In genomic region chr12:80032967-80033366, GRCh38 we compare ENCODE assay signal across 20 cellular contexts.
DNase-seq lines count a peak whose midpoint lies in the region; TF ChIP-seq lines count a peak whose summit lies in the region.
"Had no signal": no experiment of that assay in that cellular context is flagged by ENCODE, and none has a peak within 500 bp of the region (broad histone marks: within the 10 kb centered on the region; RNA-seq: fewer than 3 reads in every experiment).

No MANE protein-coding gene starts in this region.

- no peaks in the 10 kb centered on the region for H3K9me3 ChIP-seq in SK-N-SH

- H3F3A ChIP-seq in SK-N-SH (replicated peaks; ENCODE audit: insufficient read depth), result peaks cover 16% of the 10 kb centered on the region

- peak overlapping the region; percentile 32; the same call in 1 of the 2 replicates for H3K4me2 ChIP-seq in SK-N-SH

- no peak for TF ChIP-seq RAD21 in SK-N-SH (IDR thresholded peaks at IDR 0.05; ENCODE audit: low read length)

- no peak overlapping the region for H3K4me3 ChIP-seq in ACC112 (ENCODE audit: low read depth, low read length)
- H3K4me3 ChIP-seq in SK-N-SH (ENCODE audit: low read depth in 2 of 2, low read length in 1 of 2), result no peak overlapping the region
- no peak overlapping the region for H3K4me3 ChIP-seq in fibroblast of pulmonary artery (replicated peaks; ENCODE audit: low read depth, low read length)
- no peak overlapping the region for H3K4me3 ChIP-seq in rectal smooth muscle tissue (ENCODE audit: low read length)
- H3K4me3 ChIP-seq: GM12878 had no signal

- no peaks in the 10 kb centered on the region for H4K20me1 ChIP-seq in SK-N-SH (ENCODE audit: insufficient read depth)

- H3K27me3 ChIP-seq in ACC112 (ENCODE audit: insufficient read depth, low read length) (no peaks in the 10 kb centered on the region), SK-N-SH (ENCODE audit: insufficient read depth) (no peaks in the 10 kb centered on the region), rectal smooth muscle tissue (ENCODE audit: control insufficient read depth, insufficient read depth, low read length) (no peaks in the 10 kb centered on the region)

- H3K36me3 ChIP-seq in ACC112 (ENCODE audit: insufficient read depth, low read length) (no peaks in the 10 kb centered on the region), SK-N-SH (replicated peaks in 1 of 2; ENCODE audit: control insufficient read depth in 1 of 2, insufficient read depth in 2 of 2, low read length in 1 of 2) (no peaks in the 10 kb centered on the region), rectal smooth muscle tissue (ENCODE audit: control insufficient read depth, insufficient read depth, low read length) (no peaks in the 10 kb centered on the region)

- H2AFZ ChIP-seq in ACC112 (ENCODE audit: low read length, unreplicated experiment) (peak overlapping the region; percentile 29), SK-N-SH (ENCODE audit: low read depth) (peak overlapping the region; percentile 84; the same call in 1 of the 2 replicates)

- DNase-seq in SK-N-SH, result no peak
- peak; percentile 21 for DNase-seq in fibroblast of pulmonary artery (ENCODE audit: low read depth)
- no peak for DNase-seq in NCI-H2107 treated with DMSO at 0.1 percent for 48 hours (lab: John Stamatoyannopoulos, UW; ENCODE audit: unreplicated experiment)
- DNase-seq in NCI-H2171 treated with DMSO at 0.1 percent for 48 hours (lab: John Stamatoyannopoulos, UW), result no peak
- DNase-seq in NCI-H526 (lab: John Stamatoyannopoulos, UW), result no peak
- no peak for DNase-seq in cerebellar nuclear complex (lab: John Stamatoyannopoulos, UW)
- DNase-seq: activated CD8-positive, alpha-beta T cell treated with anti-CD3 and anti-CD28 coated beads for 36 hours; activated naive CD4-positive, alpha-beta T cell; activated T-cell treated with anti-CD3 and anti-CD28 coated beads, Interleukin-2, amount 50 U/mL, for 24 hours; effector CD4-positive, alpha-beta T cell; H9; Karpas-422; midbrain; NCI-H1092; NCI-H510A treated with DMSO at 0.1 percent for 48 hours; RPMI8226; substantia nigra had no signal

- peak overlapping the region; percentile 41; the same call in 1 of the 2 replicates for H3K9ac ChIP-seq in SK-N-SH
- no peak overlapping the region for H3K9ac ChIP-seq in rectal smooth muscle tissue (ENCODE audit: low read length)

- WGBS in SK-N-SH (ENCODE audit: low lambda C conversion rate), result 10% methylated on average over 1 of the region's 1 CpG

- H3K9me2 ChIP-seq in SK-N-SH, result no peaks in the 10 kb centered on the region

- TF ChIP-seq CTCF in SK-N-SH (IDR thresholded peaks at IDR 0.05), result no peak
- TF ChIP-seq CTCF in fibroblast of pulmonary artery (IDR thresholded peaks at IDR 0.05; ENCODE audit: low read length, missing control alignments), result no peak

- CTCF ChIA-PET in SK-N-SH (lab: Yijun Ruan, JAX), result interaction anchor here (1.0 kb wide), 1 partner anchor 13 kb away, joined by 3 read pairs; no protein-coding TSS in a partner anchor

- peaks cover 15% of the 10 kb centered on the region for H3K4me1 ChIP-seq in ACC112 (ENCODE audit: control insufficient read depth, insufficient read depth, low read length, unreplicated experiment)
- H3K4me1 ChIP-seq in SK-N-SH (ENCODE audit: control insufficient read depth in 1 of 2, insufficient read depth in 2 of 2, low read depth in 1 of 2, low read length in 1 of 2), result peaks cover 0 to 7% of the 10 kb centered on the region in 2 experiments; a peak in 1 of 4 replicates
- H3K4me1 ChIP-seq in rectal smooth muscle tissue (ENCODE audit: control insufficient read depth, insufficient read depth, low read length), result peaks cover 13% of the 10 kb centered on the region

- no peak for TF ChIP-seq EP300 in SK-N-SH (IDR thresholded peaks at IDR 0.05; ENCODE audit: borderline replicate concordance in 1 of 2, low read depth in 1 of 2, low read length in 1 of 2)

- no peaks in the 10 kb centered on the region for H3K79me2 ChIP-seq in ACC112 (ENCODE audit: control insufficient read depth, insufficient read depth, low read length, unreplicated experiment)
- no peaks in the 10 kb centered on the region for H3K79me2 ChIP-seq in SK-N-SH (ENCODE audit: insufficient read depth)

- H3K27ac ChIP-seq in ACC112 (ENCODE audit: low read depth, low read length) (peak overlapping the region; percentile 58), SK-N-SH (ENCODE audit: low read depth in 2 of 2, low read length in 1 of 2) (peak overlapping the region in 1 of 2 experiments; percentile 85; a peak in 2 of 4 replicates), rectal smooth muscle tissue (ENCODE audit: low read depth, low read length) (peak overlapping the region; percentile 55)

- POLR2A ChIA-PET in SK-N-SH (lab: Yijun Ruan, JAX), result no interaction called here

TF ChIP-seq in SK-N-SH, 30 proteins besides CTCF, POLR2A, EP300 and RAD21:
- TF ChIP-seq NFIC (IDR thresholded peaks at IDR 0.05; ENCODE audit: borderline replicate concordance) (no peak), ELF1 (IDR thresholded peaks at IDR 0.05) (no peak), GABPA (IDR thresholded peaks at IDR 0.05; ENCODE audit: low read depth) (no peak), RXRA (IDR thresholded peaks at IDR 0.05; ENCODE audit: borderline replicate concordance, low read depth) (no peak), FOXM1 (IDR thresholded peaks at IDR 0.05; ENCODE audit: low read depth) (no peak)
